ENCODE assay signal across 1 cellular context in genomic region chr2:86105969-86106945, GRCh38.
TF ChIP-seq lines count a peak whose summit lies in the region.

Gene PTCD3, plus strand, starts transcription at chr2:86106235. Its CDS starts 13 bp downstream, at chr2:86106248.

TF ChIP-seq in HepG2, 621 proteins besides CTCF, POLR2A, EP300 and RAD21 (continued from another document and continues in another):
- TF ChIP-seq TIGD3 (CRISPR knock-in tag; IDR thresholded peaks at IDR 0.05; ENCODE audit: borderline replicate concordance) (no peak), ZNF569 (CRISPR knock-in tag; IDR thresholded peaks at IDR 0.05; ENCODE audit: borderline replicate concordance) (no peak), XRCC5 (optimal IDR thresholded peaks at IDR 0.05; ENCODE audit: low read length) (peak; percentile 24), ZNF660 (CRISPR knock-in tag; IDR thresholded peaks at IDR 0.05; ENCODE audit: borderline replicate concordance, low read depth) (peak; percentile 33; the same call in 1 of the 2 replicates), ZNF496 (CRISPR knock-in tag; IDR thresholded peaks at IDR 0.05; ENCODE audit: insufficient replicate concordance) (no peak), NR2F2 (IDR thresholded peaks at IDR 0.05; ENCODE audit: borderline replicate concordance, low read depth) (peak; percentile 62; the same call in 1 of the 2 replicates), NCOR1 (IDR thresholded peaks at IDR 0.05; ENCODE audit: borderline replicate concordance, low read length) (peak; percentile 28; the same call in 1 of the 2 replicates), ZNF761 (CRISPR knock-in tag; conservative IDR thresholded peaks at IDR 0.05) (peak; percentile 35; the same call in 1 of the 2 replicates), AGO2 (optimal IDR thresholded peaks at IDR 0.05; ENCODE audit: low read depth, low read length) (peak; percentile 42), SIX4 (CRISPR knock-in tag; IDR thresholded peaks at IDR 0.05) (peak; percentile 51), ATRX (CRISPR knock-in tag; IDR thresholded peaks at IDR 0.05; ENCODE audit: borderline replicate concordance) (no peak), FOXA1 (IDR thresholded peaks at IDR 0.05) (no peak), FOXA1 (CRISPR knock-in tag; IDR thresholded peaks at IDR 0.05) (no peak), KLF16 (CRISPR knock-in tag; IDR thresholded peaks at IDR 0.05) (peak in 1 of 2 experiments; percentile 90; a peak in 2 of 4 replicates), ZNF430 (CRISPR knock-in tag; IDR thresholded peaks at IDR 0.05) (peak; percentile 84; the same call in 1 of the 2 replicates), SRSF1 (optimal IDR thresholded peaks at IDR 0.05; ENCODE audit: low read depth, low read length) (peak; percentile 35), EED (CRISPR knock-in tag; IDR thresholded peaks at IDR 0.05) (peak; percentile 92), ZSCAN31 (CRISPR knock-in tag; IDR thresholded peaks at IDR 0.05; ENCODE audit: low read depth) (peak; percentile 87), RFX5 (IDR thresholded peaks at IDR 0.05; ENCODE audit: low read depth, low read length) (0 out of 2 replicates have a peak, but pooled peaks have one; percentile 39), LBX2 (CRISPR knock-in tag; IDR thresholded peaks at IDR 0.05; ENCODE audit: borderline replicate concordance) (no peak; the same call in 1 of the 2 replicates), CHD4 (IDR thresholded peaks at IDR 0.05; ENCODE audit: borderline replicate concordance, low read length) (no peak), NFYC (CRISPR knock-in tag; IDR thresholded peaks at IDR 0.05) (peak; percentile 88), TBX3 (IDR thresholded peaks at IDR 0.05; ENCODE audit: borderline replicate concordance) (no peak), GLMP (CRISPR knock-in tag; IDR thresholded peaks at IDR 0.05; ENCODE audit: borderline replicate concordance) (no peak), ZIK1 (CRISPR knock-in tag; IDR thresholded peaks at IDR 0.05; ENCODE audit: borderline replicate concordance, low read depth) (peak; percentile 57; the same call in 1 of the 2 replicates), IRF2 (CRISPR knock-in tag; IDR thresholded peaks at IDR 0.05) (peak; percentile 76), U2AF1 (optimal IDR thresholded peaks at IDR 0.05; ENCODE audit: low read depth, low read length) (peak; percentile 76), IRX3 (CRISPR knock-in tag; IDR thresholded peaks at IDR 0.05; ENCODE audit: borderline replicate concordance, low read depth) (no peak; the same call in 1 of the 2 replicates), YEATS2 (CRISPR knock-in tag; IDR thresholded peaks at IDR 0.05; ENCODE audit: borderline replicate concordance) (peak; percentile 87), ZNF44 (CRISPR knock-in tag; IDR thresholded peaks at IDR 0.05) (peak; percentile 88; the same call in 1 of the 2 replicates), FOXC1 (CRISPR knock-in tag; IDR thresholded peaks at IDR 0.05; ENCODE audit: borderline replicate concordance) (peak; percentile 94; the same call in 1 of the 2 replicates), TRIM24 (CRISPR knock-in tag; IDR thresholded peaks at IDR 0.05) (no peak), DZIP1 (CRISPR knock-in tag; IDR thresholded peaks at IDR 0.05) (peak; percentile 24; the same call in 1 of the 2 replicates), AKNA (CRISPR knock-in tag; IDR thresholded peaks at IDR 0.05; ENCODE audit: borderline replicate concordance) (no peak), ZZZ3 (CRISPR knock-in tag; IDR thresholded peaks at IDR 0.05; ENCODE audit: borderline replicate concordance) (peak; percentile 24; the same call in 1 of the 2 replicates), GMEB2 (CRISPR knock-in tag; IDR thresholded peaks at IDR 0.05; ENCODE audit: low read depth) (peak; percentile 86), SNAI1 (CRISPR knock-in tag; IDR thresholded peaks at IDR 0.05; ENCODE audit: borderline replicate concordance) (no peak)
- TF ChIP-seq, protein P1, sequence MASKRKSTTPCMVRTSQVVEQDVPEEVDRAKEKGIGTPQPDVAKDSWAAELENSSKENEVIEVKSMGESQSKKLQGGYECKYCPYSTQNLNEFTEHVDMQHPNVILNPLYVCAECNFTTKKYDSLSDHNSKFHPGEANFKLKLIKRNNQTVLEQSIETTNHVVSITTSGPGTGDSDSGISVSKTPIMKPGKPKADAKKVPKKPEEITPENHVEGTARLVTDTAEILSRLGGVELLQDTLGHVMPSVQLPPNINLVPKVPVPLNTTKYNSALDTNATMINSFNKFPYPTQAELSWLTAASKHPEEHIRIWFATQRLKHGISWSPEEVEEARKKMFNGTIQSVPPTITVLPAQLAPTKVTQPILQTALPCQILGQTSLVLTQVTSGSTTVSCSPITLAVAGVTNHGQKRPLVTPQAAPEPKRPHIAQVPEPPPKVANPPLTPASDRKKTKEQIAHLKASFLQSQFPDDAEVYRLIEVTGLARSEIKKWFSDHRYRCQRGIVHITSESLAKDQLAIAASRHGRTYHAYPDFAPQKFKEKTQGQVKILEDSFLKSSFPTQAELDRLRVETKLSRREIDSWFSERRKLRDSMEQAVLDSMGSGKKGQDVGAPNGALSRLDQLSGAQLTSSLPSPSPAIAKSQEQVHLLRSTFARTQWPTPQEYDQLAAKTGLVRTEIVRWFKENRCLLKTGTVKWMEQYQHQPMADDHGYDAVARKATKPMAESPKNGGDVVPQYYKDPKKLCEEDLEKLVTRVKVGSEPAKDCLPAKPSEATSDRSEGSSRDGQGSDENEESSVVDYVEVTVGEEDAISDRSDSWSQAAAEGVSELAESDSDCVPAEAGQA (IDR thresholded peaks at IDR 0.05; ENCODE audit: low read depth) = peak; percentile 94
- TF ChIP-seq, protein P1 (CRISPR knock-in tag; IDR thresholded peaks at IDR 0.05; ENCODE audit: borderline replicate concordance) = no peak
- TF ChIP-seq, protein P2, sequence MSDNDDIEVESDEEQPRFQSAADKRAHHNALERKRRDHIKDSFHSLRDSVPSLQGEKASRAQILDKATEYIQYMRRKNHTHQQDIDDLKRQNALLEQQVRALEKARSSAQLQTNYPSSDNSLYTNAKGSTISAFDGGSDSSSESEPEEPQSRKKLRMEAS (IDR thresholded peaks at IDR 0.05) = peak; percentile 91
